ENCODE assay signal across 18 cellular contexts in the genomic region with DNA sequence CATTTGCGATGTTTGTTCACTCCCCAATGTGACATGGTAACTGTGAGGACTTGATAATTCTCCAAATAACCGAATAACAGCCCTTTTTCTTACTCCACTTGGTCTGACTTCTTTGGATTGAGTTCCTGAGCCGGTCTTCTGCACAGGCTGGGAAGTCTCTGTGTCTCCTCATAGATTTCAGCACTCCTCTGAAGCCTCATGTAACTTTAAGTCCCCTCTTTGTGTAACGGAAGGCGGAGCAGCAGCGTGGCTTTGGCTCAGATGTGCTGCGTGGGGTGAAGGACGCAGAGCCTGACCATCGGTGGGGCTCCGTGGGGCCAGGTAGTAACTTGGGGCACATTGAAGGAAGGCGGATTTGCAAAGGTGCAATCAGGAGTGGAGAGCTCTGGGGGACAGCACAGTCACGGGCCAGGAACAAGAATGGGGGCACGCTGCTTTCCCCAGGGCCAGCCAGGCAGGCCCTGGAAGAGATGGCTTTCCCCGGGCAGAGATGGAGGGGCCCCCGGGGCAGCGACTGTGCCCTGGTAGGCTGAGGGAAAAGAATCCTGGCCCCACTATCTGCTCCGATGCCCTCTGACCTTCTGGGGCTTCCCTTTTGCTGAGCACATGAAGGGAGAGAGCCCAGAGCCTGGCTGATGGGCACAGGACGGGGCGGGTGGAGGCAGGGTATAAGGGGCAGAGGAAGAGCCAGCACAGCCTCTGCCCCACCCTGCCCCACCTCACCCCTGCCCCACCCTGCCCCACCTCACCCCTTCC. TPM values are rescaled to one million over a fixed set of nuclear protein-coding genes. Genes with fewer than 3 reads are reported as not detected.
"Had no signal": no experiment of that assay in that cellular context is flagged by ENCODE, and none has a peak within 500 bp of the region (broad histone marks: within the 10 kb centered on the region; RNA-seq: fewer than 3 reads in every experiment).

No MANE protein-coding gene starts in this region.

- H3K4me3 Mint-ChIP-seq: memory B cell; T-helper 2 cell treated with Interferon-gamma antibody and Interleukin-4, amounts not matched to agents 5 μg/mL and 100 μg/mL, for 36 hours had no signal

- H3K9me3 Mint-ChIP-seq: activated naive CD4-positive, alpha-beta T cell treated with anti-CD3 and anti-CD28 coated beads, Interleukin-2, amount 50 U/mL, for 72 hours; memory B cell; T-helper 2 cell treated with Interferon-gamma antibody and Interleukin-4, amounts not matched to agents 5 μg/mL and 100 μg/mL, for 36 hours had no signal

- DNase-seq: activated CD4-positive, alpha-beta T cell treated with anti-CD3 and anti-CD28 coated beads, Interleukin-2, amount 50 U/mL, for 4 hours; activated gamma-delta T cell treated with Interleukin-2 at 50 U/mL for 16 hours; dermis blood vessel endothelial cell; effector memory CD4-positive, alpha-beta T cell; hypothalamus; retina; SK-N-SH; stimulated activated CD4-positive, alpha-beta T cell treated with anti-CD3 and anti-CD28 coated beads, Interleukin-2, amount 100 ng/mL, for 48 hours; stomach had no signal

- ATAC-seq: activated naive CD4-positive, alpha-beta T cell treated with anti-CD3 and anti-CD28 coated beads, Interleukin-2, amount 50 U/mL, for 72 hours; left lobe of liver had no signal

- H3K4me1 Mint-ChIP-seq: memory B cell had no signal

- H3K27ac ChIP-seq: neutrophil, thoracic aorta had no signal

- H3K27ac Mint-ChIP-seq: activated naive CD4-positive, alpha-beta T cell treated with anti-CD3 and anti-CD28 coated beads, Interleukin-2, amount 50 U/mL, for 72 hours; memory B cell; T-helper 2 cell treated with Interferon-gamma antibody and Interleukin-4, amounts not matched to agents 5 μg/mL and 100 μg/mL, for 36 hours had no signal

- H3K4me3 ChIP-seq: stomach, thoracic aorta had no signal

- H3K36me3 Mint-ChIP-seq: activated naive CD4-positive, alpha-beta T cell treated with anti-CD3 and anti-CD28 coated beads, Interleukin-2, amount 50 U/mL, for 72 hours; memory B cell had no signal

- H3K9me3 ChIP-seq: neutrophil, SK-N-SH, stomach, thoracic aorta had no signal

- H3K36me3 ChIP-seq: neutrophil, thoracic aorta had no signal

RNA-seq across cellular contexts. Expression of gene ADGRD1, which starts 56.8 kb away (rescaled TPM):
- total RNA-seq: endothelial cell of umbilical vein, glomerular endothelial cell had no signal
- polyA plus RNA-seq: keratinocyte, SK-N-SH had no signal
